ENCODE assay signal across 25 cellular contexts in genomic region chr12:33724867-33725266, GRCh38.
"Had no signal": no experiment of that assay in that cellular context is flagged by ENCODE, and none has a peak within 500 bp of the region (broad histone marks: within the 10 kb centered on the region; RNA-seq: fewer than 3 reads in every experiment).

No MANE protein-coding gene starts in this region.

- H3K36me3 ChIP-seq: esophagus squamous epithelium, gastrocnemius medialis, neural progenitor cell, right lobe of liver, suprapubic skin, uterus had no signal

- H3K9me3 ChIP-seq: esophagus squamous epithelium, gastrocnemius medialis, right lobe of liver, suprapubic skin, uterus had no signal

- H3K4me3 ChIP-seq: coronary artery, esophagus squamous epithelium, gastrocnemius medialis, neural progenitor cell, right lobe of liver, suprapubic skin, uterus had no signal

- DNase-seq: activated CD4-positive, alpha-beta memory T cell treated with anti-CD3 and anti-CD28 coated beads for 36 hours; activated CD4-positive, alpha-beta T cell treated with anti-CD3 and anti-CD28 coated beads for 4 hours; activated CD4-positive, CD25-positive, alpha-beta regulatory T cell; activated naive CD4-positive, alpha-beta T cell treated with anti-CD3 and anti-CD28 coated beads for 36 hours; activated T-cell treated with anti-CD3 and anti-CD28 coated beads, Interleukin-2, amount 50 U/mL, for 48 hours; amygdala; cerebellar nuclear complex; endodermal cell; esophagus squamous epithelium; gastrocnemius medialis; head of caudate nucleus; hypothalamus; left ventricle myocardium superior; mammary epithelial cell; naive thymus-derived CD8-positive, alpha-beta T cell; posterior cingulate gyrus; right lobe of liver; small intestine; stimulated activated CD4-positive, alpha-beta T cell treated with anti-CD3 and anti-CD28 coated beads, Interleukin-2, amount 100 ng/mL, for 24 hours; stimulated activated naive CD8-positive, alpha-beta T cell treated with anti-CD3 and anti-CD28 coated beads, Interleukin-15, amount 100 ng/mL, for 72 hours; trophoblast cell; uterus had no signal

- H3K27me3 ChIP-seq: esophagus squamous epithelium, gastrocnemius medialis, neural progenitor cell, right lobe of liver, suprapubic skin, uterus had no signal

- H3K4me1 ChIP-seq: esophagus squamous epithelium, gastrocnemius medialis, neural progenitor cell, right lobe of liver, suprapubic skin, uterus had no signal

- H3K27ac ChIP-seq: coronary artery, esophagus squamous epithelium, gastrocnemius medialis, neural progenitor cell, right lobe of liver, suprapubic skin, uterus had no signal
